In the genomic region with DNA sequence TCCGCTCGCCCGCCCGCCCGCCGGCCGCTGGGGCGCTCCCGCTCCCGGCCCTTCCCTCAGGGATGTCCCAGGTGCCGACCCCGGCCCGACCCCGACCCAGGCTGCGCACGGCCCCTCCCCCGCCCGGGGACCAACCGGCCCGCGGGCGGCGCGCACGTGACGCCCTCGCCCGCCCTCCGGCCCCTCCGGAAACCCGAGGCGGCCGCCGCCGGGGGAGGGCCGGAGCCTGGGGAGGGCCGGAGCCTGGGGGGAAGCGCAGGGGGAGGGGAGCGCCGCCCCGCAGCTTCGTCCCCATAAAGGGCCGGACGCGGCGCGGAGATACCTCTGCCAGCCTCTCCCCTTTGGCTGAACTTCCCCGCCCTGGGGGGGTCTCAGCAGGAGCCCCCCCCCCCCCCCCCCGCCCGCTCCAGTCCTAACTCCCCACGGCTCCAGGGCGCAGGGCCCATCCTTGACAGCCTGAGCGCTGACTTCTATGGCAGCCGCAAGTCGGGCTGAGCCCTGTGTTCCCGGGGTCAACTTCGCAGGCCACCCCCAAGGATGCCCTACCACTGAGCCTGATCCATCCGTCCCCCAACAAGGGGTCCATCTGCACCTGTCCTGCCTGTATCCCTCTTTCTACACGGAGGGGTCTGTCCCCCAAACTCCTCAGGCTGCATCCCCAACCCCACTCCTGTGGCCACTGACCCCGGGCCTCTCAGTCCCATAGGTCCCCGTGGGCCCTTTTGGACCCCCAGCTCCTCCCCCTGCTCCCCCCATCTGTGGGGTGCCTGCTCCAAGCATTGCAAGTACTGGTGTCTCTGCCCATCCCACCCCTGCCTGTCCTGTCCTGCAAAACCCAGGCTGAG, we compare ENCODE assay signal across 8 cellular contexts. TPM values are rescaled to one million over a fixed set of nuclear protein-coding genes. Genes with fewer than 3 reads are reported as not detected.
DNase-seq lines count a peak whose midpoint lies in the region; ATAC-seq and TF ChIP-seq lines count a peak whose summit lies in the region.

A gene (minus strand): TSS at position 69 of the 845 bp plus-strand sequence. CDS start 174 bp downstream, outside the sequence.

- in situ Hi-C loops in astrocyte of the spinal cord (cut with HindIII; ENCODE audit: low sequenced_read_pairs): no loop called here

- H3K4me1 ChIP-seq in subcutaneous abdominal adipose tissue (ENCODE audit: control insufficient read depth in 5 of 5, insufficient read depth in 5 of 5, low read length in 5 of 5): peaks cover 0 to 28% (median 23%) of the 10 kb centered on the region in 5 donors

- no peaks in the 10 kb centered on the region for H3K9me3 ChIP-seq in subcutaneous abdominal adipose tissue (ENCODE audit: control insufficient read depth in 5 of 5, low read length in 5 of 5)

- CTCF ChIA-PET in activated CD8-positive, alpha-beta memory T cell treated with anti-CD3 and anti-CD28 coated beads for 36 hours (lab: Charles Lee): interaction anchor here (1.3 to 2.7 kb wide), 7 partner anchors 10 to 138 kb away, joined by 3 to 11 read pairs (median 4); a partner anchor contains a TSS

- peaks cover 0 to 15% (median 9%) of the 10 kb centered on the region in 5 donors for H3K36me3 ChIP-seq in subcutaneous abdominal adipose tissue (ENCODE audit: control insufficient read depth in 5 of 5, insufficient read depth in 5 of 5, low read length in 5 of 5)

- H3K27ac ChIP-seq in subcutaneous abdominal adipose tissue (ENCODE audit: low read depth, low read length): no peak within 1 kb of the TSS

- ATAC-seq in HG03457 (IDR thresholded peaks at IDR 0.05; ENCODE audit: unreplicated experiment): no peak

- peaks cover 13 to 35% (median 16%) of the 10 kb centered on the region in 5 donors for H3K27me3 ChIP-seq in subcutaneous abdominal adipose tissue (ENCODE audit: control insufficient read depth in 5 of 5, insufficient read depth in 4 of 5, low read length in 5 of 5)

- POLR2A ChIA-PET in activated CD8-positive, alpha-beta memory T cell treated with anti-CD3 and anti-CD28 coated beads for 36 hours (lab: Charles Lee): interaction anchor here (2.1 kb wide), 1 partner anchor 11 kb away, joined by 7 read pairs; a partner anchor contains a TSS

- TF ChIP-seq CTCF in LNCaP clone FGC (IDR thresholded peaks at IDR 0.05; ENCODE audit: control insufficient read depth, extremely low read depth, insufficient read depth) (no peak), astrocyte of the spinal cord (IDR thresholded peaks at IDR 0.05; ENCODE audit: low read depth, low read length) (no peak)

- H3K9ac ChIP-seq in subcutaneous abdominal adipose tissue (ENCODE audit: low read length in 5 of 5): peak within 1 kb of the TSS in 2 of 5 donors; percentile 53 to 59

- H3K4me3 ChIP-seq in LNCaP clone FGC (ENCODE audit: low read depth, low read length) (peak within 1 kb of the TSS; percentile 71), astrocyte of the spinal cord (ENCODE audit: low read depth, low read length) (peak within 1 kb of the TSS; percentile 63), subcutaneous abdominal adipose tissue (ENCODE audit: low read depth in 1 of 5, low read length in 5 of 5) (peak within 1 kb of the TSS in 4 of 5 donors; percentile 53 to 71 (median 54))

- DNase-seq in activated CD8-positive, alpha-beta memory T cell treated with anti-CD3 and anti-CD28 coated beads for 24 hours: no peak
- DNase-seq in LNCaP clone FGC (ENCODE audit: low read depth) (no peak), astrocyte of the spinal cord (ENCODE audit: low read depth, low spot score) (no peak), iPS-NIHi7 (ENCODE audit: extremely low spot score) (peak; percentile 83)
- no peak for DNase-seq in effector CD4-positive, alpha-beta T cell

RNA-seq across cellular contexts. Expression of the gene that starts here (rescaled TPM):
- 10 to 100 TPM; 12.0 to 13.8 TPM for total RNA-seq in activated CD8-positive, alpha-beta memory T cell treated with anti-CD3 and anti-CD28 coated beads for 36 hours
